ENCODE assay signal across 9 cellular contexts in the genomic region with DNA sequence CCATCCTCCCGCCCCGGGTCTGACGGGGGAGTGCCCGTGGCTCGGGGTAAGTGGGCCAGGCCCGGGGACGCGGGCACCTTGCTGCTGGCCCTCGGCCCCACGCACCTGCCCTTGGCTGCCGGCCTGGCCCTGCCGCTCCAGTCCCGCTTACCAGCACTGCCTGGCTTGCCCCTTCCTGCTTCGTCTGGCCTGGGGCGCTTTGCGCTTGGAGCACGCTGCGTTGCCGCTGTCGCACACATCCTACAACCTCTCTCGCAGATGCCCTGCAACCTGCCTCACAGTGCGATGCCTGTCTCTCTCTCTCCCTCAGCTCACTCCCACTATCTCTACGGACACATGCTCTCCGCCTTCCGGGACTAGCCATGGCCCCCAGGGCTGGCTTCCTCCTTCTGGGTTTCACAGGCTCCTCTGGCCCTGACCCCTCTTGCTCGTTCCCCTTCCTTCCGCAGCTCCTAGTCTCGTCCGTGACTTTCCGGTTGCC. TPM values are rescaled to one million over a fixed set of nuclear protein-coding genes. Genes with fewer than 3 reads are reported as not detected.
DNase-seq lines count a peak whose midpoint lies in the region; ATAC-seq and TF ChIP-seq lines count a peak whose summit lies in the region.
"Had no signal": no experiment of that assay in that cellular context is flagged by ENCODE, and none has a peak within 500 bp of the region (broad histone marks: within the 10 kb centered on the region; RNA-seq: fewer than 3 reads in every experiment).

No MANE protein-coding gene starts in this region.

- intact Hi-C loops in Right ventricle myocardium inferior (cut with DNase I), result no loop called here

- no peak overlapping the region for H3K4me3 ChIP-seq in CD4-positive, CD25-positive, alpha-beta regulatory T cell (ENCODE audit: low read depth, low read length)
- no peak overlapping the region for H3K4me3 ChIP-seq in HAP-1

- in situ Hi-C loops in HAP-1 (cut with MboI; ENCODE audit: low sequenced_read_pairs), result no loop called here

- H3K9me3 Mint-ChIP-seq in CD4-positive, CD25-positive, alpha-beta regulatory T cell, result peaks cover 0 to 1% (median 0%) of the 10 kb centered on the region in 7 donors
- H3K9me3 Mint-ChIP-seq in T-cell, result no peaks in the 10 kb centered on the region
- no peaks in the 10 kb centered on the region for H3K9me3 Mint-ChIP-seq in neural crest cell

- CTCF ChIA-PET in T-cell (lab: Charles Lee), result no interaction called here

- no peak overlapping the region for H3K27ac ChIP-seq in CD4-positive, CD25-positive, alpha-beta regulatory T cell (ENCODE audit: insufficient read depth, low read length, poor library complexity, severe bottlenecking)

- no peak for ATAC-seq in CD4-positive, CD25-positive, alpha-beta regulatory T cell (ENCODE audit: low read depth in 2 of 2)
- peak in 1 of 4 experiments; percentile 27 for ATAC-seq in T-cell (replicated peaks in 1 of 4)
- ATAC-seq in Right ventricle myocardium inferior, result peak; percentile 38
- ATAC-seq in HG03159 (IDR thresholded peaks at IDR 0.05; ENCODE audit: unreplicated experiment), result no peak
- no peak for ATAC-seq in HG03135 (IDR thresholded peaks at IDR 0.05; ENCODE audit: unreplicated experiment)

- no peak overlapping the region for H3K27ac Mint-ChIP-seq in CD4-positive, CD25-positive, alpha-beta regulatory T cell
- H3K27ac Mint-ChIP-seq in T-cell (no peak overlapping the region), neural crest cell (ENCODE audit: unreplicated experiment) (peak overlapping the region; percentile 85)

- H3K27me3 Mint-ChIP-seq in CD4-positive, CD25-positive, alpha-beta regulatory T cell, result peaks cover 50% of the 10 kb centered on the region
- H3K27me3 Mint-ChIP-seq in T-cell (peaks cover 47 to 60% of the 10 kb centered on the region in 2 donors), neural crest cell (ENCODE audit: low read depth) (peaks cover 13% of the 10 kb centered on the region)

- POLR2A ChIA-PET in T-cell (lab: Charles Lee), result no interaction called here

- H3K4me3 Mint-ChIP-seq in CD4-positive, CD25-positive, alpha-beta regulatory T cell, result peak overlapping the region in 3 of 4 donors; percentile 44 to 78 (median 74)
- peak overlapping the region; percentile 32 to 76 (median 56) for H3K4me3 Mint-ChIP-seq in T-cell
- H3K4me3 Mint-ChIP-seq in neural crest cell, result no peak overlapping the region

- no peak for DNase-seq in CD4-positive, CD25-positive, alpha-beta regulatory T cell
- DNase-seq in T-cell, result no peak
- no peak for DNase-seq in Right ventricle myocardium inferior (ENCODE audit: missing footprints)
- DNase-seq in neural crest cell (ENCODE audit: low read depth, low spot score), result no peak
- no peak for DNase-seq in NCI-H2029 treated with DMSO at 0.1 percent for 48 hours (lab: John Stamatoyannopoulos, UW)
- DNase-seq in HAP-1 (ENCODE audit: low spot score in 2 of 2), result no peak
- DNase-seq: DND-41 had no signal

- H3K9me3 ChIP-seq in CD4-positive, CD25-positive, alpha-beta regulatory T cell (ENCODE audit: control insufficient read depth in 2 of 2, low read length in 2 of 2), result no peaks in the 10 kb centered on the region
- H3K9me3 ChIP-seq in HAP-1, result no peaks in the 10 kb centered on the region

- no peaks in the 10 kb centered on the region for H3K36me3 ChIP-seq in CD4-positive, CD25-positive, alpha-beta regulatory T cell (ENCODE audit: control insufficient read depth, insufficient read depth, low read length)
- no peaks in the 10 kb centered on the region for H3K36me3 ChIP-seq in HAP-1 (replicated peaks)

- no peak for TF ChIP-seq CTCF in neural crest cell (conservative IDR thresholded peaks at IDR 0.05)

- H3K4me1 Mint-ChIP-seq in CD4-positive, CD25-positive, alpha-beta regulatory T cell, result peaks cover 0 to 6% (median 2%) of the 10 kb centered on the region in 4 donors
- H3K4me1 Mint-ChIP-seq in T-cell (peaks cover 5 to 11% (median 6%) of the 10 kb centered on the region in 3 donors), neural crest cell (no peaks in the 10 kb centered on the region)

- H3K4me1 ChIP-seq in CD4-positive, CD25-positive, alpha-beta regulatory T cell (ENCODE audit: control insufficient read depth, insufficient read depth, low read length, poor library complexity, severe bottlenecking), result peaks cover 4% of the 10 kb centered on the region
- H3K4me1 ChIP-seq in HAP-1, result no peaks in the 10 kb centered on the region

- peaks cover 3% of the 10 kb centered on the region for H3K36me3 Mint-ChIP-seq in CD4-positive, CD25-positive, alpha-beta regulatory T cell
- H3K36me3 Mint-ChIP-seq in T-cell (no peaks in the 10 kb centered on the region), neural crest cell (ENCODE audit: low read depth) (no peaks in the 10 kb centered on the region)

- H3K27me3 ChIP-seq in CD4-positive, CD25-positive, alpha-beta regulatory T cell (ENCODE audit: control insufficient read depth, insufficient read depth, low read length), result peaks cover 10% of the 10 kb centered on the region
- no peaks in the 10 kb centered on the region for H3K27me3 ChIP-seq in HAP-1 (ENCODE audit: low read depth)

RNA-seq across cellular contexts. Expression of gene MYOG, which starts 9.7 kb away (rescaled TPM):
- total RNA-seq in CD4-positive, CD25-positive, alpha-beta regulatory T cell, result not detected
- not detected for polyA plus RNA-seq in CD4-positive, CD25-positive, alpha-beta regulatory T cell
- total RNA-seq in T-cell, result not detected
- total RNA-seq in Right ventricle myocardium inferior, result not detected
- total RNA-seq in neural crest cell, result not detected in 2 replicates

RNA-seq across cellular contexts. Expression of gene PPFIA4, which starts 49.8 kb away (rescaled TPM):
- 0.96 TPM for total RNA-seq in CD4-positive, CD25-positive, alpha-beta regulatory T cell
- polyA plus RNA-seq in CD4-positive, CD25-positive, alpha-beta regulatory T cell, result not detected
- total RNA-seq in T-cell (1 to 10 TPM in 4 of 5 donors, under 1 TPM in 1; 0.66 to 2.0 (median 1.7) TPM), Right ventricle myocardium inferior (22.2 TPM), neural crest cell (2.6 and 5.0 TPM in 2 replicates)

RNA-seq across cellular contexts. Expression of gene ADORA1, which starts 51.5 kb away (rescaled TPM):
- not detected for total RNA-seq in CD4-positive, CD25-positive, alpha-beta regulatory T cell
- not detected for polyA plus RNA-seq in CD4-positive, CD25-positive, alpha-beta regulatory T cell
- total RNA-seq in T-cell (not detected), Right ventricle myocardium inferior (19.0 TPM), neural crest cell (1.9 and 2.0 TPM in 2 replicates)
